In the genomic region with DNA sequence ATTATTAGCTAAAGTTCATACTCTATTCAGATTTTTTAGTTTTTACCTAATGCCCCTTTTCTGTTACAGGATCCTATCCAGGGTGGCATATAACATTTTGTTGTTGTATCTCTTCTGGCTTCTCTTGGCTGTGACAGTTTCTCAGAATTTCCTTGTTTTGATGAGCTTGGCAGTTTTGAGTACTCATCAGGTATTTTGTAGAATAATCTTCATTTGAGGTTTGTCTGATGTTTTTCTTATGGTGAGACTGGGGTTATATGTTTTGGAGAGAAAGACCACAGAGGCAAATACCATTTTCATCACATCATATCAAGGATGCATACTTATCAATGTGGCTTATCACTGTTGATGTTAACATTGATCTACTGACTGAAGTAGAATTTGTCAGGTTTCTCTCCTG, we compare ENCODE assay signal across 15 cellular contexts. TPM values are rescaled to one million over a fixed set of nuclear protein-coding genes. Genes with fewer than 3 reads are reported as not detected.
"Had no signal": no experiment of that assay in that cellular context is flagged by ENCODE, and none has a peak within 500 bp of the region (broad histone marks: within the 10 kb centered on the region; RNA-seq: fewer than 3 reads in every experiment).

No MANE protein-coding gene starts in this region.

- H3K36me3 ChIP-seq: colonic mucosa, esophagus muscularis mucosa, left ventricle myocardium inferior, thoracic aorta had no signal

- FAIRE-seq: kidney had no signal

- H3K4me3 Mint-ChIP-seq: activated CD8-positive, alpha-beta memory T cell treated with anti-CD3 and anti-CD28 coated beads, Interleukin-2, amount 10 ng/mL, durations not matched to agents 7 days and 5 days; natural killer cell; stimulated activated effector memory CD8-positive, alpha-beta T cell treated with anti-CD3 and anti-CD28 coated beads, Interleukin-12 subunit alpha, Interleukin-12 subunit beta, amount 100 ng/mL, for 72 hours; WTC11 had no signal

- H3K36me3 Mint-ChIP-seq: activated CD8-positive, alpha-beta memory T cell treated with anti-CD3 and anti-CD28 coated beads, Interleukin-2, amount 10 ng/mL, durations not matched to agents 7 days and 5 days; natural killer cell; stimulated activated effector memory CD8-positive, alpha-beta T cell treated with anti-CD3 and anti-CD28 coated beads, Interleukin-12 subunit alpha, Interleukin-12 subunit beta, amount 100 ng/mL, for 72 hours; WTC11 had no signal

- ATAC-seq: activated CD8-positive, alpha-beta memory T cell treated with anti-CD3 and anti-CD28 coated beads, Interleukin-2, amount 10 ng/mL, durations not matched to agents 7 days and 5 days; natural killer cell; stimulated activated effector memory CD8-positive, alpha-beta T cell treated with anti-CD3 and anti-CD28 coated beads, Interleukin-12 subunit alpha, Interleukin-12 subunit beta, amount 100 ng/mL, for 72 hours; WTC11 had no signal

- H3K27ac ChIP-seq: esophagus muscularis mucosa, left ventricle myocardium inferior, thoracic aorta had no signal

- H3K4me3 ChIP-seq: colonic mucosa, esophagus muscularis mucosa, left ventricle myocardium inferior, thoracic aorta had no signal

- DNase-seq: activated CD4-positive, alpha-beta T cell treated with anti-CD3 and anti-CD28 coated beads, Interleukin-2, amount 50 U/mL, for 1 hour; activated CD8-positive, alpha-beta memory T cell treated with anti-CD3 and anti-CD28 coated beads, Interleukin-2, amount 10 ng/mL, durations not matched to agents 7 days and 5 days; activated gamma-delta T cell; activated T-cell treated with anti-CD3 and anti-CD28 coated beads, Interleukin-2, amount 50 U/mL, for 1 hour; amniotic stem cell; colonic mucosa; kidney; left ventricle myocardium inferior; natural killer cell; retina; SK-N-SH had no signal

- H3K4me1 ChIP-seq: colonic mucosa, left ventricle myocardium inferior had no signal

- H3K4me2 ChIP-seq: SK-N-SH had no signal

- H3K9me3 ChIP-seq: colonic mucosa, esophagus muscularis mucosa, left ventricle myocardium inferior, SK-N-SH, thoracic aorta had no signal

- H3K27me3 ChIP-seq: colonic mucosa, esophagus muscularis mucosa had no signal

- H3K9me3 Mint-ChIP-seq: natural killer cell; stimulated activated effector memory CD8-positive, alpha-beta T cell treated with anti-CD3 and anti-CD28 coated beads, Interleukin-12 subunit alpha, Interleukin-12 subunit beta, amount 100 ng/mL, for 72 hours; WTC11 had no signal

- H3K27ac Mint-ChIP-seq: activated CD8-positive, alpha-beta memory T cell treated with anti-CD3 and anti-CD28 coated beads, Interleukin-2, amount 10 ng/mL, durations not matched to agents 7 days and 5 days; natural killer cell; stimulated activated effector memory CD8-positive, alpha-beta T cell treated with anti-CD3 and anti-CD28 coated beads, Interleukin-12 subunit alpha, Interleukin-12 subunit beta, amount 100 ng/mL, for 72 hours; WTC11 had no signal

- H3K27me3 Mint-ChIP-seq: activated CD8-positive, alpha-beta memory T cell treated with anti-CD3 and anti-CD28 coated beads, Interleukin-2, amount 10 ng/mL, durations not matched to agents 7 days and 5 days had no signal

RNA-seq across cellular contexts. Expression of gene LYZ, which starts 14.0 kb away (rescaled TPM):
- polyA plus RNA-seq: SK-N-SH had no signal
